Comparison of ENCODE assay signal across 12 cellular contexts in the genomic region with DNA sequence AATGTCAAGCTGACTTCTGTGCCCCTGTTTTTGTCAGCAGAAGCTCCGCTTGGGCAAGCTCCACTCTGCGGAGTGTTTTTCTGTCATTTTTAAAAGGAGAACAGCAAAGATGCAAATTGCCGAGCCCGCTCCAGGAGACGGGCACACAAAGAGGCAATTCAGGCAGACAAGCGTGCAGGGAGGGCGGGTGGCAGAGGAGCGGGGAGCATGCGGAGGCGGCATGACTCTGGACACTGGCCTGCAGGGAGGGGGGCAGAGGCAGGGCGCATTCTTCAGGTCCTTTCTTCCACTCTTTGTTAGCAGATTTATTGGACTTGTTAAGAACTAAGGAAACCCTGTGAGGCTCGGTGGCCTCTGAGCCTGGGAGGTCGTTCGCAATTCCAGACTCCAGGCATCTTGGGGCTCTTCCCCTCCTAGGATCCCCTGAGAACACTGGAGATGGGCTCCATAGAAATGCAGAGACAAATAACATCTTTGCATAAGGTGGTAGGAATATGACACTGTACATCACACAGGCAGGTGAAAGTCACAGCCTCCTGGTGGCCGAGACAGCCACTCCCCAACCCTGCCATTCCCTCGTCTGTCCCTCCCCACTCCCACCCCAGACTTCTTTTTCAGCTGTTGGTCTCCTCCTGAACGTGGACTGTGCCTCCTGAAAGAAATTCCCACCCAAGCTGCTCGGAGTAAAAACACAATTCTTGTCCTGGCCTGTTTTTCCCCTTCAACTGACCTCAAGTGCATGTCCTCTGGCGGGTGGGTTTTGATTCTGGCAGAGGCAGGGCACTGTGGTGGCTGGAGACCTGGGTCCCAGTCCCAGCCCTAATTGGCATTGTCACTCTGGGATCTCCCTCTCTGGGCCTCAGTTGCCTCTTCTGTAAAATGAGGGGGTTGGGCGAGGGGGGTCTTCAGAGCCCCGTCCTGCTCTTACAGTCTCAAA.
A peak's percentile ranks its signal among the peaks of the same experiment; 100 is the strongest.
DNase-seq lines count a peak whose midpoint lies in the region; ATAC-seq lines count a peak whose summit lies in the region.
"Had no signal": no experiment of that assay in that cellular context is flagged by ENCODE, and none has a peak within 500 bp of the region (broad histone marks: within the 10 kb centered on the region; RNA-seq: fewer than 3 reads in every experiment).

No MANE protein-coding gene starts in this region.

- H3K36me3 Mint-ChIP-seq in memory B cell: peaks cover 4% of the 10 kb centered on the region

- no peak overlapping the region for H3K27ac Mint-ChIP-seq in memory B cell

- DNase-seq in NCI-H146 (lab: John Stamatoyannopoulos, UW) (peak; percentile 86), cerebellum (ENCODE audit: low spot score) (peak; percentile 8), memory B cell (ENCODE audit: low spot score in 2 of 2) (no peak), superior temporal gyrus (ENCODE audit: extremely low spot score) (peak; percentile 75), NCI-H1092 (lab: John Stamatoyannopoulos, UW) (no peak), NCI-H524 treated with DMSO at 0.1 percent for 48 hours (lab: John Stamatoyannopoulos, UW) (no peak)
- DNase-seq in activated CD4-positive, alpha-beta T cell treated with anti-CD3 and anti-CD28 coated beads for 1 hour: no peak
- DNase-seq: activated CD8-positive, alpha-beta memory T cell treated with anti-CD3 and anti-CD28 coated beads, Interleukin-2, amount 50 U/mL, for 4 hours; adrenal gland; OCI-M1; uterus had no signal

- peak overlapping the region; percentile 41 for H3K4me3 Mint-ChIP-seq in memory B cell

- H3K27me3 Mint-ChIP-seq in memory B cell: peaks cover 10% of the 10 kb centered on the region

- peak; percentile 47 for ATAC-seq in memory B cell (ENCODE audit: low read depth)
- ATAC-seq: GM12878 had no signal

- H3K9me3 Mint-ChIP-seq in memory B cell: peaks cover 2% of the 10 kb centered on the region

- H3K4me1 Mint-ChIP-seq in memory B cell: peaks cover 4% of the 10 kb centered on the region

Comparison
In these comparisons a context has a peak if more than half of its experiments do, and no peak if none do; other contexts are left out.
1. DNase-seq: peak in NCI-H146 (single experiment), cerebellum (single experiment) and superior temporal gyrus (single experiment); none in memory B cell (0 of 2), NCI-H1092 (single experiment), NCI-H524 treated with DMSO at 0.1 percent for 48 hours (single experiment) and activated CD4-positive, alpha-beta T cell treated with anti-CD3 and anti-CD28 coated beads for 1 hour (single experiment).